ENCODE assay signal across 1 cellular context in genomic region chr9:111065414-111065813, GRCh38.
TF ChIP-seq lines count a peak whose summit lies in the region.

No MANE protein-coding gene starts in this region.

TF ChIP-seq in GM12878, 131 proteins besides CTCF, POLR2A, EP300 and RAD21 (continued from another document):
- no peak for TF ChIP-seq FOS (IDR thresholded peaks at IDR 0.05; ENCODE audit: borderline replicate concordance, extremely low read depth, insufficient read length)
- TF ChIP-seq PML (IDR thresholded peaks at IDR 0.05; ENCODE audit: low read length), result no peak
- no peak for TF ChIP-seq SUPT20H (IDR thresholded peaks at IDR 0.05; ENCODE audit: borderline replicate concordance, control insufficient read depth, low read depth, low read length)
- TF ChIP-seq RELB (IDR thresholded peaks at IDR 0.05; ENCODE audit: low read depth), result peak; percentile 12; the same call in 1 of the 2 replicates
- no peak for TF ChIP-seq ZSCAN29 (IDR thresholded peaks at IDR 0.05)
- TF ChIP-seq MTA2 (IDR thresholded peaks at IDR 0.05; ENCODE audit: low read depth), result peak; percentile 87
- TF ChIP-seq CUX1 (IDR thresholded peaks at IDR 0.05; ENCODE audit: insufficient replicate concordance, low read depth, low read length), result no peak
- TF ChIP-seq YY1 (IDR thresholded peaks at IDR 0.05; ENCODE audit: low read depth, low read length), result 0 out of 2 replicates have a peak, but pooled peaks have one; percentile 11
- no peak for TF ChIP-seq BRCA1 (IDR thresholded peaks at IDR 0.05; ENCODE audit: low read depth, low read length)
- TF ChIP-seq NBN (IDR thresholded peaks at IDR 0.05), result peak; percentile 17; the same call in 1 of the 2 replicates
- TF ChIP-seq FOXM1 (IDR thresholded peaks at IDR 0.05; ENCODE audit: low read depth, low read length), result no peak
- TF ChIP-seq, protein P1, sequence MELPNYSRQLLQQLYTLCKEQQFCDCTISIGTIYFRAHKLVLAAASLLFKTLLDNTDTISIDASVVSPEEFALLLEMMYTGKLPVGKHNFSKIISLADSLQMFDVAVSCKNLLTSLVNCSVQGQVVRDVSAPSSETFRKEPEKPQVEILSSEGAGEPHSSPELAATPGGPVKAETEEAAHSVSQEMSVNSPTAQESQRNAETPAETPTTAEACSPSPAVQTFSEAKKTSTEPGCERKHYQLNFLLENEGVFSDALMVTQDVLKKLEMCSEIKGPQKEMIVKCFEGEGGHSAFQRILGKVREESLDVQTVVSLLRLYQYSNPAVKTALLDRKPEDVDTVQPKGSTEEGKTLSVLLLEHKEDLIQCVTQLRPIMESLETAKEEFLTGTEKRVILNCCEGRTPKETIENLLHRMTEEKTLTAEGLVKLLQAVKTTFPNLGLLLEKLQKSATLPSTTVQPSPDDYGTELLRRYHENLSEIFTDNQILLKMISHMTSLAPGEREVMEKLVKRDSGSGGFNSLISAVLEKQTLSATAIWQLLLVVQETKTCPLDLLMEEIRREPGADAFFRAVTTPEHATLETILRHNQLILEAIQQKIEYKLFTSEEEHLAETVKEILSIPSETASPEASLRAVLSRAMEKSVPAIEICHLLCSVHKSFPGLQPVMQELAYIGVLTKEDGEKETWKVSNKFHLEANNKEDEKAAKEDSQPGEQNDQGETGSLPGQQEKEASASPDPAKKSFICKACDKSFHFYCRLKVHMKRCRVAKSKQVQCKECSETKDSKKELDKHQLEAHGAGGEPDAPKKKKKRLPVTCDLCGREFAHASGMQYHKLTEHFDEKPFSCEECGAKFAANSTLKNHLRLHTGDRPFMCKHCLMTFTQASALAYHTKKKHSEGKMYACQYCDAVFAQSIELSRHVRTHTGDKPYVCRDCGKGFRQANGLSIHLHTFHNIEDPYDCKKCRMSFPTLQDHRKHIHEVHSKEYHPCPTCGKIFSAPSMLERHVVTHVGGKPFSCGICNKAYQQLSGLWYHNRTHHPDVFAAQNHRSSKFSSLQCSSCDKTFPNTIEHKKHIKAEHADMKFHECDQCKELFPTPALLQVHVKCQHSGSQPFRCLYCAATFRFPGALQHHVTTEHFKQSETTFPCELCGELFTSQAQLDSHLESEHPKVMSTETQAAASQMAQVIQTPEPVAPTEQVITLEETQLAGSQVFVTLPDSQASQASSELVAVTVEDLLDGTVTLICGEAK (IDR thresholded peaks at IDR 0.05; ENCODE audit: borderline replicate concordance), result no peak
- 0 out of 2 replicates have a peak, but pooled peaks have one; percentile 31 for TF ChIP-seq ZNF24 (IDR thresholded peaks at IDR 0.05)
- no peak for TF ChIP-seq MYC (IDR thresholded peaks at IDR 0.05; ENCODE audit: insufficient read depth, insufficient read length, insufficient replicate concordance, low read length, severe bottlenecking)
